1 cellular context compared by ENCODE assay signal in genomic region chr13:90511903-90512302, GRCh38.
TF ChIP-seq lines count a peak whose summit lies in the region.

No MANE protein-coding gene starts in this region.

TF ChIP-seq in K562, 482 proteins besides CTCF, POLR2A, EP300 and RAD21 (continued from another document):
- TF ChIP-seq, protein P1, sequence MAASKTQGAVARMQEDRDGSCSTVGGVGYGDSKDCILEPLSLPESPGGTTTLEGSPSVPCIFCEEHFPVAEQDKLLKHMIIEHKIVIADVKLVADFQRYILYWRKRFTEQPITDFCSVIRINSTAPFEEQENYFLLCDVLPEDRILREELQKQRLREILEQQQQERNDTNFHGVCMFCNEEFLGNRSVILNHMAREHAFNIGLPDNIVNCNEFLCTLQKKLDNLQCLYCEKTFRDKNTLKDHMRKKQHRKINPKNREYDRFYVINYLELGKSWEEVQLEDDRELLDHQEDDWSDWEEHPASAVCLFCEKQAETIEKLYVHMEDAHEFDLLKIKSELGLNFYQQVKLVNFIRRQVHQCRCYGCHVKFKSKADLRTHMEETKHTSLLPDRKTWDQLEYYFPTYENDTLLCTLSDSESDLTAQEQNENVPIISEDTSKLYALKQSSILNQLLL (CRISPR knock-in tag; IDR thresholded peaks at IDR 0.05; ENCODE audit: borderline replicate concordance), result no peak
- TF ChIP-seq ATF3 (IDR thresholded peaks at IDR 0.05), result 0 out of 2 replicates have a peak, but pooled peaks have one; percentile 30
- no peak for TF ChIP-seq ATF3 (CRISPR knock-in tag; conservative IDR thresholded peaks at IDR 0.05)
- TF ChIP-seq PHF20 (IDR thresholded peaks at IDR 0.05; ENCODE audit: partially characterized antibody), result no peak
- TF ChIP-seq, protein P2, sequence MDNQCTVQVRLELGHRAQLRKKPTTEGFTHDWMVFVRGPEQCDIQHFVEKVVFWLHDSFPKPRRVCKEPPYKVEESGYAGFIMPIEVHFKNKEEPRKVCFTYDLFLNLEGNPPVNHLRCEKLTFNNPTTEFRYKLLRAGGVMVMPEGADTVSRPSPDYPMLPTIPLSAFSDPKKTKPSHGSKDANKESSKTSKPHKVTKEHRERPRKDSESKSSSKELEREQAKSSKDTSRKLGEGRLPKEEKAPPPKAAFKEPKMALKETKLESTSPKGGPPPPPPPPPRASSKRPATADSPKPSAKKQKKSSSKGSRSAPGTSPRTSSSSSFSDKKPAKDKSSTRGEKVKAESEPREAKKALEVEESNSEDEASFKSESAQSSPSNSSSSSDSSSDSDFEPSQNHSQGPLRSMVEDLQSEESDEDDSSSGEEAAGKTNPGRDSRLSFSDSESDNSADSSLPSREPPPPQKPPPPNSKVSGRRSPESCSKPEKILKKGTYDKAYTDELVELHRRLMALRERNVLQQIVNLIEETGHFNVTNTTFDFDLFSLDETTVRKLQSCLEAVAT (IDR thresholded peaks at IDR 0.05), result no peak
- peak; percentile 49; the same call in 1 of the 2 replicates for TF ChIP-seq MAFF (IDR thresholded peaks at IDR 0.05; ENCODE audit: low read length)
- TF ChIP-seq RREB1 (CRISPR knock-in tag; IDR thresholded peaks at IDR 0.05), result no peak
- TF ChIP-seq FOXA1 (IDR thresholded peaks at IDR 0.05; ENCODE audit: borderline replicate concordance), result 0 out of 2 replicates have a peak, but pooled peaks have one; percentile 18
- TF ChIP-seq MAFG (tag; conservative IDR thresholded peaks at IDR 0.05), result peak; percentile 84
